26 cellular contexts compared by ENCODE assay signal in the genomic region with DNA sequence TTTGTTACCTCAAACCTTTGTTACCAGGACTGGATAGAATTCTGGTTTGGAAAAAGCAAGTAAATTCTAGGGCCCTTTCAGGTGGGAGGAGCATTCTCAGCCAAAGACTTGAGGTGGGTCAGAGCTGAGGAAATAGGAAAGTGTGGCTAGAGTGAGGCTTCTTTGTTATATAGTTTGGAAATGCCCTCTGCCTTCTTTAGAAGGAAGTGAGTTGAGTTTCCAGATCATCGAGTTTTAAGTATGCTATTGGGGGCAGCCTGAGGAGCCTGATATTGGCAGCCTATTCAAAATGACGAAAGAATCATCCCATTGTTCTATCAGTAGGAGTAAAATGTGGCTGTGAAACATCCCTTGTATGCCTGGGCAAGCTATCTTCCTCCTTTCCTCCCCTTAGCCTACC.
DNase-seq lines count a peak whose midpoint lies in the region; ATAC-seq, FAIRE-seq and TF ChIP-seq lines count a peak whose summit lies in the region.
"Had no signal": no experiment of that assay in that cellular context is flagged by ENCODE, and none has a peak within 500 bp of the region (broad histone marks: within the 10 kb centered on the region; RNA-seq: fewer than 3 reads in every experiment).

No MANE protein-coding gene starts in this region.

- H2BK120ac ChIP-seq in H1 (replicated peaks; ENCODE audit: low read depth, low read length) = no peak overlapping the region
- H2BK120ac ChIP-seq in mesendoderm (ENCODE audit: low read depth, low read length) = no peak overlapping the region

- H2BK5ac ChIP-seq in H1 (ENCODE audit: low read depth, low read length) = no peak overlapping the region; the same call in 1 of the 2 replicates
- no peak overlapping the region for H2BK5ac ChIP-seq in mesendoderm (ENCODE audit: low read length)

- TF ChIP-seq POLR2A in H1 (IDR thresholded peaks at IDR 0.05; ENCODE audit: control extremely low read depth in 1 of 2, low read depth in 2 of 2, low read length in 2 of 2) (no peak), suprapubic skin (IDR thresholded peaks at IDR 0.05) (no peak)

- H3K27me3 ChIP-seq in H1 (replicated peaks in 1 of 4; ENCODE audit: control insufficient read depth in 3 of 4, extremely low read depth in 1 of 4, insufficient read depth in 3 of 4, low read length in 3 of 4) = peaks cover 0 to 2% (median 0%) of the 10 kb centered on the region in 4 experiments; a peak in 1 of 7 replicates
- H3K27me3 ChIP-seq in mesendoderm (ENCODE audit: insufficient read depth, low read length, poor library complexity) = no peaks in the 10 kb centered on the region
- H3K27me3 ChIP-seq in suprapubic skin = no peaks in the 10 kb centered on the region
- H3K27me3 ChIP-seq in pancreas = no peaks in the 10 kb centered on the region
- H3K27me3 ChIP-seq: esophagus muscularis mucosa, gastroesophageal sphincter, SJCRH30, tibial artery had no signal

- H3K9ac ChIP-seq in H1 (replicated peaks in 1 of 4; ENCODE audit: extremely low read depth in 1 of 4, low read depth in 3 of 4, low read length in 3 of 4) = no peak overlapping the region
- H3K9ac ChIP-seq in mesendoderm (ENCODE audit: low read length) = no peak overlapping the region

- intact Hi-C loops in pancreas (cut with DNase I) = no loop called here

- H3K23ac ChIP-seq in H1 (ENCODE audit: insufficient read length) (no peak overlapping the region), mesendoderm (ENCODE audit: low read length) (no peak overlapping the region)

- DNase-seq in DMS79 treated with DMSO at 0.1 percent for 48 hours (lab: John Stamatoyannopoulos, UW) (peak; percentile 5), DMS79 (lab: John Stamatoyannopoulos, UW) (no peak), H1 (ENCODE audit: low read depth in 1 of 2, low spot score in 2 of 2) (no peak), mesendoderm (peak; percentile 48), suprapubic skin (ENCODE audit: low spot score in 2 of 2) (no peak), pancreas (no peak), NCI-H1694 (lab: John Stamatoyannopoulos, UW) (no peak)
- DNase-seq: activated CD4-positive, alpha-beta T cell treated with anti-CD3 and anti-CD28 coated beads, Interleukin-2, amount 50 U/mL, for 1 hour; activated CD8-positive, alpha-beta memory T cell treated with anti-CD3 and anti-CD28 coated beads, Interleukin-2, amount 50 U/mL, for 4 hours; effector memory CD4-positive, alpha-beta T cell; IMR-90; left cardiac atrium; midbrain; NCI-H510A; psoas muscle; SJCRH30; stimulated activated CD4-positive, alpha-beta T cell treated with anti-CD3 and anti-CD28 coated beads, Interleukin-2, amount 100 ng/mL, for 48 hours; stimulated activated naive CD4-positive, alpha-beta T cell treated with Interleukin-2 at 50 U/mL for 16 hours; tibial artery had no signal

- no peak overlapping the region for H2BK20ac ChIP-seq in H1 (ENCODE audit: low read length)

- H3K4me2 ChIP-seq in H1 (ENCODE audit: insufficient read depth in 1 of 2, low read depth in 2 of 2, low read length in 2 of 2) (no peak overlapping the region; a peak in 1 of 4 replicates), mesendoderm (ENCODE audit: low read length) (no peak overlapping the region)

- no peak overlapping the region for H3K14ac ChIP-seq in H1 (ENCODE audit: insufficient read length)

- H3K79me1 ChIP-seq in H1 (ENCODE audit: low read depth, low read length) (no peaks in the 10 kb centered on the region), mesendoderm (ENCODE audit: low read length) (peaks cover 3% of the 10 kb centered on the region)

- CTCF ChIA-PET in H1 (lab: Charles Lee; ENCODE audit: partially characterized antibody) = interaction anchor here (0.7 to 2.9 kb wide), 6 partner anchors 10 to 140 kb away, joined by 3 to 8 read pairs (median 6); no protein-coding TSS in a partner anchor

- H3K4ac ChIP-seq in H1 (replicated peaks; ENCODE audit: insufficient read length, low read depth, low read length) = no peak overlapping the region
- no peak overlapping the region for H3K4ac ChIP-seq in mesendoderm (ENCODE audit: low read depth, low read length)

- H2AK5ac ChIP-seq in H1 (ENCODE audit: low read depth, low read length) (no peak overlapping the region), mesendoderm (ENCODE audit: low read length) (no peak overlapping the region)

- H2BK15ac ChIP-seq in H1 (ENCODE audit: low read length) = no peak overlapping the region
- no peak overlapping the region for H2BK15ac ChIP-seq in mesendoderm (replicated peaks; ENCODE audit: low read depth)

- H4K5ac ChIP-seq in H1 (ENCODE audit: insufficient read length, low read depth, low read length) (no peak overlapping the region), mesendoderm (ENCODE audit: low read length) (no peak overlapping the region)

- H4K91ac ChIP-seq in H1 (replicated peaks; ENCODE audit: insufficient read length, low read length) = no peak overlapping the region

- peak; percentile 36 for FAIRE-seq in H1 (lab: Jason Lieb, UNC)
- no peak for FAIRE-seq in pancreas (lab: Jason Lieb, UNC)
- FAIRE-seq: RCC 7860 had no signal

- POLR2A ChIA-PET in H1 (lab: Charles Lee; ENCODE audit: partially characterized antibody) = interaction anchor here (1.2 to 1.4 kb wide), 2 partner anchors 11 to 46 kb away, joined by 3 read pairs; no protein-coding TSS in a partner anchor

- WGBS in H1 (ENCODE audit: extremely low coverage in 1 of 2, insufficient coverage in 1 of 2, insufficient read length in 1 of 2, insufficient replicate concordance in 2 of 2, low coverage in 1 of 2, low lambda C conversion rate in 2 of 2, missing lambda C conversion rate in 1 of 2), 2 experiments = 75% methylated on average over 2 of the region's 2 CpGs; no CpG with 5 or more reads in 1 of the 2 experiments
- no CpG with 5 or more reads among the region's 2 CpGs for WGBS in mesendoderm (ENCODE audit: extremely low coverage, insufficient coverage, low lambda C conversion rate)
- WGBS in suprapubic skin = 40% methylated on average over 2 of the region's 2 CpGs
- WGBS in pancreas, 2 donors = 48 to 71% methylated on average over 2 of the region's 2 CpGs

- H3K36me3 ChIP-seq in H1 (ENCODE audit: control insufficient read depth in 2 of 4, insufficient read depth in 4 of 4, low read length in 3 of 4) (no peaks in the 10 kb centered on the region), mesendoderm (ENCODE audit: control insufficient read depth, insufficient read depth, low read length) (no peaks in the 10 kb centered on the region), suprapubic skin (no peaks in the 10 kb centered on the region), pancreas (no peaks in the 10 kb centered on the region)
- H3K36me3 ChIP-seq: esophagus muscularis mucosa, gastroesophageal sphincter, SJCRH30, tibial artery had no signal

- no peaks in the 10 kb centered on the region for H4K20me1 ChIP-seq in H1 (replicated peaks in 1 of 2; ENCODE audit: control insufficient read depth in 1 of 2, insufficient read depth in 2 of 2, low read length in 2 of 2)

- H3K18ac ChIP-seq in H1 (ENCODE audit: extremely low read depth, low read length) (no peak overlapping the region), mesendoderm (ENCODE audit: low read length) (peak overlapping the region; percentile 75)

- H3K9me3 ChIP-seq in H1 (ENCODE audit: insufficient read depth in 2 of 2, low read depth in 1 of 2, low read length in 1 of 2) (no peaks in the 10 kb centered on the region), suprapubic skin (no peaks in the 10 kb centered on the region), pancreas (no peaks in the 10 kb centered on the region)
- H3K9me3 ChIP-seq: esophagus muscularis mucosa, gastroesophageal sphincter, psoas muscle, SJCRH30, tibial artery had no signal

- H3K4me1 ChIP-seq in H1 (replicated peaks in 1 of 4; ENCODE audit: control insufficient read depth in 3 of 4, insufficient read depth in 4 of 4, low read length in 3 of 4) (peaks cover 0 to 10% (median 6%) of the 10 kb centered on the region in 4 experiments; a peak in 5 of 7 replicates), mesendoderm (ENCODE audit: control insufficient read depth, low read depth, low read length) (peaks cover 14% of the 10 kb centered on the region), suprapubic skin (peaks cover 32% of the 10 kb centered on the region), pancreas (no peaks in the 10 kb centered on the region)

- no peak overlapping the region for H3K56ac ChIP-seq in H1 (replicated peaks; ENCODE audit: insufficient read length, low read depth, low read length)
- no peak overlapping the region for H3K56ac ChIP-seq in mesendoderm (ENCODE audit: low read length)

- H2BK12ac ChIP-seq in H1 (ENCODE audit: low read depth, low read length) = no peak overlapping the region

- H3K4me3 ChIP-seq in H1 (ENCODE audit: extremely low read depth in 1 of 4, insufficient read depth in 2 of 4, low read depth in 3 of 4, low read length in 4 of 4) (no peak overlapping the region), mesendoderm (ENCODE audit: low read length) (no peak overlapping the region), suprapubic skin (no peak overlapping the region), pancreas (no peak overlapping the region)
- H3K4me3 ChIP-seq: esophagus muscularis mucosa, gastroesophageal sphincter, psoas muscle, SJCRH30, tibial artery had no signal

- TF ChIP-seq EP300 in H1 (IDR thresholded peaks at IDR 0.05; ENCODE audit: borderline replicate concordance in 1 of 2, low read depth in 2 of 2, low read length in 2 of 2) (no peak), suprapubic skin (IDR thresholded peaks at IDR 0.05) (no peak)

- TF ChIP-seq RAD21 in H1 (IDR thresholded peaks at IDR 0.05 in 1 of 2, conservative IDR thresholded peaks at IDR 0.05 in 1 of 2; ENCODE audit: low read depth in 2 of 2, low read length in 2 of 2) = no peak

- no peak overlapping the region for H2AFZ ChIP-seq in H1 (ENCODE audit: low read length)

- H3K79me2 ChIP-seq in H1 (ENCODE audit: control insufficient read depth in 1 of 2, insufficient read depth in 2 of 2, low read length in 2 of 2) (peaks cover 0 to 24% of the 10 kb centered on the region in 2 experiments; a peak in 3 of 4 replicates), mesendoderm (ENCODE audit: control insufficient read depth, insufficient read depth, low read length) (peaks cover 2% of the 10 kb centered on the region)

- H4K8ac ChIP-seq in H1 (ENCODE audit: extremely low read depth, insufficient read depth, low read length) (no peak overlapping the region), mesendoderm (ENCODE audit: low read depth, low read length) (no peak overlapping the region)

- H3K27ac ChIP-seq in H1 (ENCODE audit: low read depth, low read length) (0 out of 2 replicates have a peak overlapping the region, but pooled peaks have one; percentile 2), mesendoderm (ENCODE audit: low read depth, low read length) (peak overlapping the region; percentile 14), suprapubic skin (peak overlapping the region; percentile 23), pancreas (no peak overlapping the region)
- H3K27ac ChIP-seq: 22Rv1, esophagus muscularis mucosa, gastroesophageal sphincter, HL-60, psoas muscle, SJCRH30, tibial artery had no signal

- no peaks in the 10 kb centered on the region for H3K23me2 ChIP-seq in H1 (ENCODE audit: low read depth, low read length)

- ATAC-seq in pancreas (no peak), HG03521 (IDR thresholded peaks at IDR 0.05; ENCODE audit: unreplicated experiment) (no peak)
- ATAC-seq: gastroesophageal sphincter; left cardiac atrium; natural killer cell treated with Interleukin-12 subunit alpha and Interleukin-12 subunit beta and Interleukin-15 and Interleukin-18, amount 100 ng/mL, for 72 hours; psoas muscle had no signal

- no peak for TF ChIP-seq CTCF in H1 (IDR thresholded peaks at IDR 0.05; ENCODE audit: control extremely low read depth in 1 of 3, insufficient read depth in 1 of 3, low read depth in 1 of 3, low read length in 3 of 3)
- TF ChIP-seq CTCF in suprapubic skin (IDR thresholded peaks at IDR 0.05) = no peak
- no peak for TF ChIP-seq CTCF in pancreas (IDR thresholded peaks at IDR 0.05)

Comparison
In these comparisons a context has a peak if more than half of its experiments do, and no peak if none do; other contexts are left out.
1. DNase-seq: peak in DMS79 treated with DMSO at 0.1 percent for 48 hours (single experiment) and mesendoderm (single experiment); none in DMS79 (single experiment), H1 (0 of 2), suprapubic skin (0 of 2), pancreas (0 of 6) and NCI-H1694 (single experiment).
2. H3K27ac ChIP-seq: peak in H1 (single experiment), mesendoderm (single experiment) and suprapubic skin (single experiment); none in pancreas (0 of 4).